ENCODE assay signal across 17 cellular contexts in the genomic region with DNA sequence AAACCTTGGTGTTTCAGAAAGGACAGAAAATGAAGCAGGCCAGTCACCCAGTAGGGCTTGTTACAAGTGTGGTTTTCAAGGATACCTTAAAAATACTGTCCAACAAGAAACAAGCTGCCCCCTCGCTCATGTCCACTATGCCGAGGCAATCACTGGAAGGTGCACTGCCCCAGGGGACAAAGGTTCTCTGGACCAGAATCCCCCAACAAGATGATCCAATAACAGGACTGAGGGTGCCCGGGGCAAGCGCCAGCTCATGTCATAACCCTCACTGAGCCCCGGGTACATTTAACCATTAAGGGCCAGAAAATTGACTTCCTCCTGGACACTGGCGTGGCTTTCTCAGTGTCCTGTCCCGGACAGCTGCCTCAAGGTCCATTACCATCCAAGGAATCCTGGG. TPM values are rescaled to one million over a fixed set of nuclear protein-coding genes. Genes with fewer than 3 reads are reported as not detected.
DNase-seq lines count a peak whose midpoint lies in the region; ATAC-seq and TF ChIP-seq lines count a peak whose summit lies in the region.
"Had no signal": no experiment of that assay in that cellular context is flagged by ENCODE, and none has a peak within 500 bp of the region (broad histone marks: within the 10 kb centered on the region; RNA-seq: fewer than 3 reads in every experiment).

No MANE protein-coding gene starts in this region.

- no peak overlapping the region for H3K9ac ChIP-seq in endodermal cell (ENCODE audit: extremely low read depth, low read length, poor library complexity, severe bottlenecking)
- H3K9ac ChIP-seq: GM23248 had no signal

- no peak overlapping the region for H3K27ac Mint-ChIP-seq in endodermal cell
- H3K27ac Mint-ChIP-seq: CD4-positive, alpha-beta T cell had no signal

- H3K4me3 Mint-ChIP-seq in endodermal cell: no peak overlapping the region
- H3K4me3 Mint-ChIP-seq: CD4-positive, alpha-beta T cell had no signal

- peak overlapping the region in 9 of 12 donors; percentile 18 to 75 (median 53) for H3K27ac ChIP-seq in heart left ventricle
- H3K27ac ChIP-seq in adrenal gland: peak overlapping the region in 3 of 5 donors; percentile 19 to 34 (median 27)
- H3K27ac ChIP-seq in endodermal cell (ENCODE audit: low read depth, low read length): no peak overlapping the region
- H3K27ac ChIP-seq in tibial artery: peak overlapping the region; percentile 52 to 61
- H3K27ac ChIP-seq: 22Rv1, A549, C4-2B, GM23248 had no signal

- intact Hi-C loops in heart left ventricle (cut with DNase I): no loop called here
- intact Hi-C loops in left cardiac atrium (cut with DNase I): loop anchor here in 1 of 2 donors (10.0 kb wide), 1 partner anchor 79 kb away; no protein-coding TSS in a partner anchor
- intact Hi-C loops in adrenal gland (cut with DNase I): loop anchor here in 1 of 2 donors (5.0 kb wide), 1 partner anchor 82 kb away; no protein-coding TSS in a partner anchor
- intact Hi-C loops in tibial artery (cut with DNase I; ENCODE audit: low total_unique reads): no loop called here

- H3K4me1 Mint-ChIP-seq in endodermal cell: peaks cover 14% of the 10 kb centered on the region

- 79 to 91% (median 86%) methylated on average over 7 of the region's 7 CpGs for WGBS in heart left ventricle, 4 donors
- 68 to 83% (median 79%) methylated on average over 7 of the region's 7 CpGs for WGBS in adrenal gland, 4 donors
- 94 to 100% methylated on average over 6 to 7 of the region's 7 CpGs for WGBS in endodermal cell (ENCODE audit: insufficient coverage in 1 of 2, insufficient read length in 1 of 2), 2 experiments

- H3K27me3 ChIP-seq in heart left ventricle (no peaks in the 10 kb centered on the region), adrenal gland (no peaks in the 10 kb centered on the region), endodermal cell (ENCODE audit: control insufficient read depth, insufficient read depth, low read length, poor library complexity, severe bottlenecking) (no peaks in the 10 kb centered on the region), tibial artery (no peaks in the 10 kb centered on the region)

- H3K36me3 Mint-ChIP-seq in endodermal cell (ENCODE audit: low read depth): peaks cover 20% of the 10 kb centered on the region

- TF ChIP-seq CTCF in heart left ventricle (IDR thresholded peaks at IDR 0.05) (no peak), adrenal gland (IDR thresholded peaks at IDR 0.05) (no peak), endodermal cell (conservative IDR thresholded peaks at IDR 0.05) (no peak), tibial artery (IDR thresholded peaks at IDR 0.05) (no peak)

- H3K4me3 ChIP-seq in heart left ventricle (no peak overlapping the region), adrenal gland (no peak overlapping the region), endodermal cell (ENCODE audit: low read length) (peak overlapping the region; percentile 58), tibial artery (no peak overlapping the region)
- H3K4me3 ChIP-seq: A549, GM23248, HAP-1 had no signal

- H3K36me3 ChIP-seq in heart left ventricle: no peaks in the 10 kb centered on the region
- no peaks in the 10 kb centered on the region for H3K36me3 ChIP-seq in adrenal gland (replicated peaks in 1 of 2)
- peaks cover 8% of the 10 kb centered on the region for H3K36me3 ChIP-seq in endodermal cell (ENCODE audit: control insufficient read depth, insufficient read depth, low read length)
- no peaks in the 10 kb centered on the region for H3K36me3 ChIP-seq in tibial artery
- H3K36me3 ChIP-seq: HAP-1 had no signal

- DNase-seq in heart left ventricle (no peak), left cardiac atrium (no peak), adrenal gland (no peak), endodermal cell (no peak), tibial artery (no peak), cortex of kidney (lab: John Stamatoyannopoulos, UW) (no peak)
- DNase-seq in activated CD4-positive, alpha-beta T cell treated with anti-CD3 and anti-CD28 coated beads for 48 hours: no peak
- DNase-seq: AML-193; Caco-2; CD4-positive, alpha-beta T cell; GM23248 had no signal

- H3K4me1 ChIP-seq in heart left ventricle (peaks cover 0 to 19% (median 1%) of the 10 kb centered on the region in 12 donors), adrenal gland (replicated peaks in 1 of 2) (peaks cover 8% of the 10 kb centered on the region in 2 donors), endodermal cell (ENCODE audit: control insufficient read depth, insufficient read depth, low read length) (no peaks in the 10 kb centered on the region), tibial artery (peaks cover 0 to 17% (median 3%) of the 10 kb centered on the region in 4 donors)
- H3K4me1 ChIP-seq: Caco-2, HAP-1 had no signal

- H3K9me3 ChIP-seq in heart left ventricle (peaks cover 0 to 14% (median 1%) of the 10 kb centered on the region in 12 donors), adrenal gland (replicated peaks in 1 of 3) (no peaks in the 10 kb centered on the region), endodermal cell (ENCODE audit: control insufficient read depth, low read length) (peaks cover 44% of the 10 kb centered on the region), tibial artery (peaks cover 0 to 12% (median 9%) of the 10 kb centered on the region in 3 donors)
- H3K9me3 ChIP-seq: HAP-1 had no signal

- peaks cover 28% of the 10 kb centered on the region for H3K9me3 Mint-ChIP-seq in endodermal cell

- no peak for TF ChIP-seq POLR2A in heart left ventricle (IDR thresholded peaks at IDR 0.05)
- no peak for TF ChIP-seq POLR2A in adrenal gland (IDR thresholded peaks at IDR 0.05)

- H3K27me3 Mint-ChIP-seq in endodermal cell (ENCODE audit: insufficient read depth): no peaks in the 10 kb centered on the region
- H3K27me3 Mint-ChIP-seq: CD4-positive, alpha-beta T cell had no signal

- ATAC-seq in heart left ventricle: no peak
- no peak for ATAC-seq in left cardiac atrium
- ATAC-seq: A549 had no signal

RNA-seq across cellular contexts. Expression of a gene that starts 6.6 kb away (rescaled TPM):
- total RNA-seq in heart left ventricle (10 to 100 TPM; 12.0 to 72.4 (median 51.3) TPM), left cardiac atrium (10 to 100 TPM; 36.1 to 53.7 TPM), adrenal gland (10 to 100 TPM; 13.7 to 90.9 (median 49.2) TPM), endodermal cell (100 to 1,000 TPM in 1 of 2 donors, 10 to 100 TPM in 1; 83.0 to 136 TPM)
- polyA plus RNA-seq in heart left ventricle (10 to 100 TPM in 1 of 2 donors, 1 to 10 TPM in 1; 6.5 to 30.2 TPM), adrenal gland (10 to 100 TPM; 16.2 to 45.5 (median 21.2) TPM)
- polyA plus RNA-seq in endodermal cell (2013, experiment 1 of 2): 35.9 TPM
- 32.2 TPM for polyA plus RNA-seq in endodermal cell (2013, experiment 2 of 2)

RNA-seq across cellular contexts. Expression of a gene that starts 31.9 kb away (rescaled TPM):
- total RNA-seq in heart left ventricle (1 to 10 TPM in 1 of 9 donors, under 1 TPM in 3, not detected in 5; 0.14 to 1.4 (median 0.22) TPM), left cardiac atrium (not detected), adrenal gland (under 1 TPM in 2 of 8 donors, not detected in 6; under 0.01 to 0.12 TPM), endodermal cell (not detected)
- polyA plus RNA-seq in heart left ventricle (under 1 TPM; 0.04 to 0.11 TPM), adrenal gland (under 1 TPM in 1 of 3 donors, not detected in 2; 0.07 TPM)
- polyA plus RNA-seq in endodermal cell (2013, experiment 1 of 2): not detected
- not detected for polyA plus RNA-seq in endodermal cell (2013, experiment 2 of 2)
- total RNA-seq: Caco-2; CD4-positive, alpha-beta T cell; H4; HT-29 had no signal
- polyA plus RNA-seq: A549 had no signal

RNA-seq across cellular contexts. Expression of a gene that starts 33.4 kb away (rescaled TPM):
- 10 to 100 TPM in 1 of 9 donors, 1 to 10 TPM in 8; 4.4 to 10.8 (median 6.4) TPM for total RNA-seq in heart left ventricle
- polyA plus RNA-seq in heart left ventricle: 1 to 10 TPM; 1.4 TPM
- total RNA-seq in left cardiac atrium: 1 to 10 TPM; 4.0 to 4.8 TPM
- 1 to 10 TPM; 1.7 to 4.1 (median 2.9) TPM for total RNA-seq in adrenal gland
- 1 to 10 TPM in 1 of 3 donors, under 1 TPM in 2; 0.30 to 1.9 (median 0.40) TPM for polyA plus RNA-seq in adrenal gland
- total RNA-seq in endodermal cell: 1 to 10 TPM; 1.4 to 2.9 TPM
- 0.11 TPM for polyA plus RNA-seq in endodermal cell (2013, experiment 1 of 2)
- 0.12 TPM for polyA plus RNA-seq in endodermal cell (2013, experiment 2 of 2)
- total RNA-seq: CD4-positive, alpha-beta T cell had no signal
